27 cellular contexts compared by ENCODE assay signal in genomic region chr10:78479467-78479866, GRCh38.
DNase-seq lines count a peak whose midpoint lies in the region; ATAC-seq, FAIRE-seq and TF ChIP-seq lines count a peak whose summit lies in the region.
"Had no signal": no experiment of that assay in that cellular context is flagged by ENCODE, and none has a peak within 500 bp of the region (broad histone marks: within the 10 kb centered on the region; RNA-seq: fewer than 3 reads in every experiment).

No MANE protein-coding gene starts in this region.

- no peaks in the 10 kb centered on the region for H3K36me3 ChIP-seq in K562 (ENCODE audit: control insufficient read depth, insufficient read depth, low read length)
- no peaks in the 10 kb centered on the region for H3K36me3 ChIP-seq in prostate gland
- H3K36me3 ChIP-seq: BLaER1 treated with 17β-estradiol and CSF1 and Interleukin-3, amounts not matched to agents 10 nM and 100 nM had no signal

- peak; percentile 26 for DNase-seq in activated CD4-positive, alpha-beta T cell treated with anti-CD3 and anti-CD28 coated beads, Interleukin-2, amount 10 ng/mL, durations not matched to agents 24 days and 14 days
- no peak for DNase-seq in activated CD4-positive, alpha-beta T cell treated with anti-CD3 and anti-CD28 coated beads, Interleukin-2, amount 10 ng/mL, durations not matched to agents 7 days and 5 days
- DNase-seq in K562 (ENCODE audit: extremely low read depth in 1 of 4, low spot score in 3 of 4): peak in 2 of 4 experiments; percentile 3 to 9
- peak; percentile 22 for DNase-seq in prostate gland (ENCODE audit: low spot score)
- DNase-seq in NCI-H226: no peak
- DNase-seq: AML-193; CD4-positive, alpha-beta memory T cell; CD4-positive, CD25-positive, alpha-beta regulatory T cell; CD8-positive, alpha-beta memory T cell; COR-L47; DMS 273 treated with DMSO at 0.1 percent for 48 hours; DMS153; DMS53; DMS79; DND-41; EL; GDM1 had no signal

- FAIRE-seq in K562 (lab: Jason Lieb, UNC): no peak
- FAIRE-seq: GM12878, GM12892, GM18507, GM19239 had no signal

- no TSS peak for BruUV-seq in K562 (replicated peaks; lab: Mats Ljungman, UMichigan)

- no peak for ATAC-seq in K562
- ATAC-seq in GM18858 (IDR thresholded peaks at IDR 0.05; ENCODE audit: unreplicated experiment): no peak
- ATAC-seq: A549, GM12878 had no signal

- H4K20me1 ChIP-seq in K562 (replicated peaks; ENCODE audit: control insufficient read depth, insufficient read depth, low read length): 0 out of 2 replicates have a peak, but pooled peaks cover 8% of the 10 kb centered on the region
- H4K20me1 ChIP-seq: BLaER1 treated with 17β-estradiol and CSF1 and Interleukin-3, amounts not matched to agents 10 nM and 100 nM had no signal

- H3K27me3 Mint-ChIP-seq in activated CD4-positive, alpha-beta T cell treated with anti-CD3 and anti-CD28 coated beads, Interleukin-2, amount 10 ng/mL, durations not matched to agents 24 days and 14 days: peaks cover 7% of the 10 kb centered on the region
- H3K27me3 Mint-ChIP-seq in activated CD4-positive, alpha-beta T cell treated with anti-CD3 and anti-CD28 coated beads, Interleukin-2, amount 10 ng/mL, durations not matched to agents 7 days and 5 days: peaks cover 11% of the 10 kb centered on the region

- in situ Hi-C loops in K562 (cut with MboI): no loop called here

- H3K9me3 ChIP-seq in K562 (replicated peaks; ENCODE audit: control insufficient read depth, insufficient read depth, low read depth, low read length) (no peaks in the 10 kb centered on the region), prostate gland (no peaks in the 10 kb centered on the region)
- H3K9me3 ChIP-seq: A549; BLaER1 treated with 17β-estradiol and CSF1 and Interleukin-3, amounts not matched to agents 10 nM and 100 nM had no signal

- H3K4me1 ChIP-seq in K562 (replicated peaks in 1 of 2; ENCODE audit: control insufficient read depth in 2 of 2, insufficient read depth in 2 of 2, low read length in 2 of 2) (no peaks in the 10 kb centered on the region), prostate gland (replicated peaks) (no peaks in the 10 kb centered on the region)
- H3K4me1 ChIP-seq: A549; BLaER1 treated with 17β-estradiol and CSF1 and Interleukin-3, amounts not matched to agents 10 nM and 100 nM had no signal

- POLR2A ChIA-PET in activated CD4-positive, alpha-beta T cell treated with anti-CD3 and anti-CD28 coated beads, Interleukin-2, amount 10 ng/mL, durations not matched to agents 7 days and 5 days (lab: Charles Lee): no interaction called here
- POLR2A ChIA-PET in K562 (lab: Yijun Ruan, JAX): interaction anchor here (0.7 kb wide), 1 partner anchor 19 kb away, joined by 3 read pairs; no protein-coding TSS in a partner anchor

- H3K4me3 ChIP-seq in K562 (no peak overlapping the region), prostate gland (no peak overlapping the region)
- H3K4me3 ChIP-seq: A549; BLaER1 treated with 17β-estradiol and CSF1 and Interleukin-3, amounts not matched to agents 10 nM and 100 nM; GM12878 had no signal

- intact Hi-C loops in activated CD4-positive, alpha-beta T cell treated with anti-CD3 and anti-CD28 coated beads, Interleukin-2, amount 10 ng/mL, durations not matched to agents 24 days and 14 days (cut with micrococcal nuclease): no loop called here
- intact Hi-C loops in K562 (cut with micrococcal nuclease) (no loop called here), prostate gland (cut with DNase I) (no loop called here)

- H2AFZ ChIP-seq in K562 (ENCODE audit: low read depth, low read length): no peak overlapping the region

- no peak overlapping the region for H3K4me2 ChIP-seq in K562 (ENCODE audit: insufficient read depth, low read length)
- H3K4me2 ChIP-seq: A549; BLaER1 treated with 17β-estradiol and CSF1 and Interleukin-3, amounts not matched to agents 10 nM and 100 nM had no signal

- H3K9me3 Mint-ChIP-seq in activated CD4-positive, alpha-beta T cell treated with anti-CD3 and anti-CD28 coated beads, Interleukin-2, amount 10 ng/mL, durations not matched to agents 24 days and 14 days: no peaks in the 10 kb centered on the region
- no peaks in the 10 kb centered on the region for H3K9me3 Mint-ChIP-seq in activated CD4-positive, alpha-beta T cell treated with anti-CD3 and anti-CD28 coated beads, Interleukin-2, amount 10 ng/mL, durations not matched to agents 7 days and 5 days
- H3K9me3 Mint-ChIP-seq: CD4-positive, alpha-beta memory T cell; CD4-positive, CD25-positive, alpha-beta regulatory T cell; CD8-positive, alpha-beta memory T cell had no signal

- H3K36me3 Mint-ChIP-seq in activated CD4-positive, alpha-beta T cell treated with anti-CD3 and anti-CD28 coated beads, Interleukin-2, amount 10 ng/mL, durations not matched to agents 24 days and 14 days (ENCODE audit: low read depth): no peaks in the 10 kb centered on the region
- H3K36me3 Mint-ChIP-seq in activated CD4-positive, alpha-beta T cell treated with anti-CD3 and anti-CD28 coated beads, Interleukin-2, amount 10 ng/mL, durations not matched to agents 7 days and 5 days (ENCODE audit: low read depth): no peaks in the 10 kb centered on the region
- H3K36me3 Mint-ChIP-seq: CD14-positive monocyte; CD4-positive, alpha-beta memory T cell; CD4-positive, CD25-positive, alpha-beta regulatory T cell; CD8-positive, alpha-beta memory T cell had no signal

- TF ChIP-seq EP300 in K562 (IDR thresholded peaks at IDR 0.05; ENCODE audit: low read length): no peak

- peaks cover 4% of the 10 kb centered on the region for H3K9me1 ChIP-seq in K562 (ENCODE audit: control insufficient read depth, insufficient read depth, low read length)

- TF ChIP-seq RAD21 in K562 (CRISPR knock-in tag; conservative IDR thresholded peaks at IDR 0.05 in 1 of 2, IDR thresholded peaks at IDR 0.05 in 1 of 2): no peak

- no peak for TF ChIP-seq CTCF in K562 (IDR thresholded peaks at IDR 0.05 in 2 of 3, conservative IDR thresholded peaks at IDR 0.05 in 1 of 3; ENCODE audit: insufficient read depth in 2 of 3, low read depth in 1 of 3, low read length in 3 of 3)
- TF ChIP-seq CTCF in prostate gland (IDR thresholded peaks at IDR 0.05): no peak

- H3K79me2 ChIP-seq in K562 (ENCODE audit: control insufficient read depth, insufficient read depth, low read length): no peaks in the 10 kb centered on the region

- H3K4me3 Mint-ChIP-seq in activated CD4-positive, alpha-beta T cell treated with anti-CD3 and anti-CD28 coated beads, Interleukin-2, amount 10 ng/mL, durations not matched to agents 24 days and 14 days: no peak overlapping the region
- no peak overlapping the region for H3K4me3 Mint-ChIP-seq in activated CD4-positive, alpha-beta T cell treated with anti-CD3 and anti-CD28 coated beads, Interleukin-2, amount 10 ng/mL, durations not matched to agents 7 days and 5 days
- H3K4me3 Mint-ChIP-seq: B cell; CD14-positive monocyte; CD4-positive, alpha-beta memory T cell; CD4-positive, CD25-positive, alpha-beta regulatory T cell; CD8-positive, alpha-beta memory T cell had no signal

- no peaks in the 10 kb centered on the region for H3K4me1 Mint-ChIP-seq in activated CD4-positive, alpha-beta T cell treated with anti-CD3 and anti-CD28 coated beads, Interleukin-2, amount 10 ng/mL, durations not matched to agents 24 days and 14 days
- no peaks in the 10 kb centered on the region for H3K4me1 Mint-ChIP-seq in activated CD4-positive, alpha-beta T cell treated with anti-CD3 and anti-CD28 coated beads, Interleukin-2, amount 10 ng/mL, durations not matched to agents 7 days and 5 days
- H3K4me1 Mint-ChIP-seq: B cell; CD14-positive monocyte; CD4-positive, alpha-beta memory T cell; CD4-positive, CD25-positive, alpha-beta regulatory T cell; CD8-positive, alpha-beta memory T cell had no signal

- 0% methylated on average over 3 of the region's 3 CpGs for WGBS in K562 (ENCODE audit: insufficient coverage, low coverage, missing lambda C conversion rate)
- whole genome bisulfite sequencing in prostate gland: 80% methylated on average over 3 of the region's 3 CpGs

- no peak overlapping the region for H3K9ac ChIP-seq in K562 (ENCODE audit: insufficient read depth in 1 of 2, low read depth in 2 of 2, low read length in 2 of 2)
- H3K9ac ChIP-seq: BLaER1 treated with 17β-estradiol and CSF1 and Interleukin-3, amounts not matched to agents 10 nM and 100 nM had no signal

- H3K27me3 ChIP-seq in K562 (ENCODE audit: control insufficient read depth in 2 of 2, insufficient read depth in 2 of 2, low read length in 2 of 2) (peaks cover 11 to 46% of the 10 kb centered on the region in 2 experiments; a peak in 4 of 5 replicates), prostate gland (replicated peaks; ENCODE audit: insufficient read depth) (no peaks in the 10 kb centered on the region)
- H3K27me3 ChIP-seq: BLaER1 treated with 17β-estradiol and CSF1 and Interleukin-3, amounts not matched to agents 10 nM and 100 nM had no signal

- no peak overlapping the region for H3K27ac Mint-ChIP-seq in activated CD4-positive, alpha-beta T cell treated with anti-CD3 and anti-CD28 coated beads, Interleukin-2, amount 10 ng/mL, durations not matched to agents 24 days and 14 days
- no peak overlapping the region for H3K27ac Mint-ChIP-seq in activated CD4-positive, alpha-beta T cell treated with anti-CD3 and anti-CD28 coated beads, Interleukin-2, amount 10 ng/mL, durations not matched to agents 7 days and 5 days
- H3K27ac Mint-ChIP-seq: B cell; CD14-positive monocyte; CD4-positive, CD25-positive, alpha-beta regulatory T cell; CD8-positive, alpha-beta memory T cell had no signal

- CTCF ChIA-PET in activated CD4-positive, alpha-beta T cell treated with anti-CD3 and anti-CD28 coated beads, Interleukin-2, amount 10 ng/mL, durations not matched to agents 7 days and 5 days (lab: Charles Lee): no interaction called here
- CTCF ChIA-PET in K562 (lab: Yijun Ruan, JAX; ENCODE audit: low intra/inter-chr PET ratio): interaction anchor here (0.5 kb wide), 1 partner anchor 1724 kb away, joined by 3 read pairs; no protein-coding TSS in a partner anchor

- no peak overlapping the region for H3K27ac ChIP-seq in K562 (ENCODE audit: extremely low read depth, low read depth, low read length)
- peak overlapping the region in 1 of 2 donors; percentile 5 for H3K27ac ChIP-seq in prostate gland
- H3K27ac ChIP-seq: 22Rv1; A549; BLaER1 treated with 17β-estradiol and CSF1 and Interleukin-3, amounts not matched to agents 10 nM and 100 nM had no signal

- TF ChIP-seq POLR2A in K562 (conservative IDR thresholded peaks at IDR 0.05) (no peak), prostate gland (IDR thresholded peaks at IDR 0.05) (no peak)

Comparison
In these comparisons a context has a peak if more than half of its experiments do, and no peak if none do; other contexts are left out.
1. DNase-seq: peak in activated CD4-positive, alpha-beta T cell treated with anti-CD3 and anti-CD28 coated beads, Interleukin-2, amount 10 ng/mL, durations not matched to agents 24 days and 14 days (single experiment) and prostate gland (single experiment); none in activated CD4-positive, alpha-beta T cell treated with anti-CD3 and anti-CD28 coated beads, Interleukin-2, amount 10 ng/mL, durations not matched to agents 7 days and 5 days (single experiment) and NCI-H226 (single experiment).